Comparison of ENCODE assay signal across 8 cellular contexts in the genomic region with DNA sequence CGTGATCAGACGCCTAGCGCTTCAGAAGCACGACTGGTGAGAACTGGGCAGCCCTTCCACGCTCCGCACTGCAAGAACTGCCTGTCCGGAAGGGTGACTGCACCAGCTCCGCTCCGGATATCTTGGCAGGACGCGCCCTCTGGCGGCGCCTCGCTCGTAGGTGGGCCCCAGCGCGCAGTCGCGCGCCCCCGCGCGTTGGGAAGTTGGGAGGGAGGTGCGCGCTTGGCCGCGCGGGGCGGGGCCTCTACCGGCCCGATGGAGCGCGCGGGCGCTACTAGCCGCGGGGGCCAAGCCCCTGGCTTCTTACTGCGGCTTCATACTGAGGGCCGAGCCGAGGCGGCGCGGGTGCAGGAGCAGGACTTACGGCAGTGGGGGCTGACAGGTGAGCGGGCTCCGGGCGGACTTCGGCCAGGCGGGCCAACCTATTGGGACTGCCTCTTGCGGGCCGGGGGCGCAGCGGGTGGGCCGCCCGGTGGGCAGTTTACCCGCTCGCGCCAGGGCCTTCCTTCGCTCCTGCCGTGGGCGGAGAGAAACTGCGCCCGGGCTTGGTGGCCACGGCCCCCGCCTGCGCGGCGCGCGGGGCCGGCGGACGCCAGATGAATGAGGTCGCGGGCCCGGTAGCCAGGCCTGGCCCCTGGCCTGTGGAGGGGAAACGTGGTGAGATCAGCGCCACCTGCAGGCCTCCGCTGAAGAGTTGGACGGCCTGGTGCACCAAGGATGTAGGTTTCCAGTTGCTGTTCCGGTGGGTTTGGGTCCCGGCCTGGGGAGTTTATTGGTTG. TPM values are rescaled to one million over a fixed set of nuclear protein-coding genes. Genes with fewer than 3 reads are reported as not detected.
A peak's percentile ranks its signal among the peaks of the same experiment; 100 is the strongest.
DNase-seq lines count a peak whose midpoint lies in the region; ATAC-seq and TF ChIP-seq lines count a peak whose summit lies in the region.

CHD1L (plus strand) TSS at position 236 of the 779 bp plus-strand sequence; CDS start at position 256, 20 bp downstream.

- peaks cover 44% of the 10 kb centered on the region for H3K4me1 Mint-ChIP-seq in activated naive CD8-positive, alpha-beta T cell treated with anti-CD3 and anti-CD28 coated beads, Interleukin-2, amount 50 U/mL, for 24 hours
- H3K4me1 Mint-ChIP-seq in type B pancreatic cell (ENCODE audit: unreplicated experiment): peaks cover 25% of the 10 kb centered on the region

- H3K27ac Mint-ChIP-seq in activated naive CD8-positive, alpha-beta T cell treated with anti-CD3 and anti-CD28 coated beads, Interleukin-2, amount 50 U/mL, for 24 hours: peak within 1 kb of the TSS; percentile 68
- H3K27ac Mint-ChIP-seq in type B pancreatic cell: peak within 1 kb of the TSS; percentile 76

- peak; percentile 92 for TF ChIP-seq CTCF in GM12874 (IDR thresholded peaks at IDR 0.05; ENCODE audit: insufficient read depth, low read depth, low read length)
- TF ChIP-seq CTCF in type B pancreatic cell (conservative IDR thresholded peaks at IDR 0.05): peak; percentile 78

- H3K4me3 Mint-ChIP-seq in activated naive CD8-positive, alpha-beta T cell treated with anti-CD3 and anti-CD28 coated beads, Interleukin-2, amount 50 U/mL, for 24 hours: peak within 1 kb of the TSS; percentile 94
- peak within 1 kb of the TSS; percentile 96 for H3K4me3 Mint-ChIP-seq in type B pancreatic cell

- peaks cover 17% of the 10 kb centered on the region for H3K36me3 Mint-ChIP-seq in activated naive CD8-positive, alpha-beta T cell treated with anti-CD3 and anti-CD28 coated beads, Interleukin-2, amount 50 U/mL, for 24 hours (ENCODE audit: low read depth)
- no peaks in the 10 kb centered on the region for H3K36me3 Mint-ChIP-seq in type B pancreatic cell

- H3K9me3 Mint-ChIP-seq in activated naive CD8-positive, alpha-beta T cell treated with anti-CD3 and anti-CD28 coated beads, Interleukin-2, amount 50 U/mL, for 24 hours: no peaks in the 10 kb centered on the region
- H3K9me3 Mint-ChIP-seq in type B pancreatic cell: no peaks in the 10 kb centered on the region

- DNase-seq in NCI-H1417 (lab: John Stamatoyannopoulos, UW) (peak; percentile 94 to 100 (median 96)), SW 1271 (lab: John Stamatoyannopoulos, UW) (peak; percentile 61 to 87), cardiac septum (ENCODE audit: low spot score) (peak; percentile 99), pons (ENCODE audit: low spot score) (peak; percentile 97), type B pancreatic cell (ENCODE audit: extremely low spot score, unreplicated experiment) (peak; percentile 94)
- DNase-seq in activated naive CD8-positive, alpha-beta T cell treated with anti-CD3 and anti-CD28 coated beads, Interleukin-2, amount 50 U/mL, for 24 hours: peak; percentile 94

- peak; percentile 86 for ATAC-seq in HG02763 (IDR thresholded peaks at IDR 0.05; ENCODE audit: unreplicated experiment)
- ATAC-seq in activated naive CD8-positive, alpha-beta T cell treated with anti-CD3 and anti-CD28 coated beads, Interleukin-2, amount 50 U/mL, for 24 hours: peak; percentile 92

- no peaks in the 10 kb centered on the region for H3K27me3 Mint-ChIP-seq in activated naive CD8-positive, alpha-beta T cell treated with anti-CD3 and anti-CD28 coated beads, Interleukin-2, amount 50 U/mL, for 24 hours
- no peaks in the 10 kb centered on the region for H3K27me3 Mint-ChIP-seq in type B pancreatic cell

- intact Hi-C loops in cardiac septum (cut with DNase I): loop anchor here (1.0 kb wide), 1 partner anchor 70 kb away; the partner anchor contains the start of gene PRKAB2

RNA-seq across cellular contexts. Expression of gene CHD1L, which starts in this region (rescaled TPM):
- total RNA-seq in cardiac septum: 13.0 TPM
- 36.8 and 67.1 TPM in 2 replicates for total RNA-seq in type B pancreatic cell (ENCODE audit: low replicate concordance)

Comparison
In these comparisons a context has a peak if more than half of its experiments do, and no peak if none do; other contexts are left out.
1. Peak in every context shown above with its lines: DNase-seq and ATAC-seq.